In the genomic region with DNA sequence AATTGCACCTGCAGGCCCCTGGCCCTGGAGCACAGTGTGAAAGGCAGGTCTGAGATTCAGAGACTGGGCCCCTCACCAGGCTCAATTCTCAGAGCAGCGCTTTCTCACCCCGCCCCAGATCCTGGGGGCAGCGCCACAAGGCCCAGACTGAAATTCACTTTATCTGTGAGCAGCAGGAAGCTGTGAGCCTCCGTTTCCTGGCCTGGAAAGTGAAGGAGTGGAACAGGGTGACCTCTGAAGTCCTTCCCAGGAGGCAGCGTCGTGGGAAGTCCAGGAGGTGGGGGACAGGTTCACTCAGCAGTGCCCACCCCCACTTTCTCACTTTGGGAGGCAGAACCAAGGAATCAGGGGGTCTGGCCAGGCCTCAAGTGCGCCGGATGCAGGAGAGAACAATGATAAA, we compare ENCODE assay signal across 18 cellular contexts.
DNase-seq lines count a peak whose midpoint lies in the region; ATAC-seq and TF ChIP-seq lines count a peak whose summit lies in the region.
"Had no signal": no experiment of that assay in that cellular context is flagged by ENCODE, and none has a peak within 500 bp of the region (broad histone marks: within the 10 kb centered on the region; RNA-seq: fewer than 3 reads in every experiment).

No MANE protein-coding gene starts in this region.

- peak overlapping the region; percentile 45 for H3K27ac ChIP-seq in BLaER1
- H3K27ac ChIP-seq: C4-2B had no signal

- peaks cover 52% of the 10 kb centered on the region for H3K4me1 ChIP-seq in BLaER1
- H3K4me1 ChIP-seq: HAP-1 had no signal

- intact Hi-C loops in sciatic nerve (cut with DNase I): no loop called here

- H3K4me1 Mint-ChIP-seq in activated CD8-positive, alpha-beta memory T cell treated with anti-CD3 and anti-CD28 coated beads, Interleukin-2, amount 10 ng/mL, durations not matched to agents 7 days and 5 days: no peaks in the 10 kb centered on the region
- H3K4me1 Mint-ChIP-seq in endothelial cell (ENCODE audit: unreplicated experiment): peaks cover 25% of the 10 kb centered on the region
- H3K4me1 Mint-ChIP-seq: IgD-negative memory B cell had no signal

- H3K27ac Mint-ChIP-seq in activated CD8-positive, alpha-beta memory T cell treated with anti-CD3 and anti-CD28 coated beads, Interleukin-2, amount 10 ng/mL, durations not matched to agents 7 days and 5 days: no peak overlapping the region
- peak overlapping the region; percentile 84 for H3K27ac Mint-ChIP-seq in endothelial cell (ENCODE audit: unreplicated experiment)
- H3K27ac Mint-ChIP-seq: IgD-negative memory B cell had no signal

- H3K9me3 Mint-ChIP-seq in activated CD8-positive, alpha-beta memory T cell treated with anti-CD3 and anti-CD28 coated beads, Interleukin-2, amount 10 ng/mL, durations not matched to agents 7 days and 5 days (ENCODE audit: low read depth): no peaks in the 10 kb centered on the region
- peaks cover 4% of the 10 kb centered on the region for H3K9me3 Mint-ChIP-seq in endothelial cell (ENCODE audit: unreplicated experiment)

- H4K20me1 ChIP-seq in BLaER1: no peaks in the 10 kb centered on the region

- H3K9ac ChIP-seq in BLaER1: no peak overlapping the region; the same call in 1 of the 2 replicates

- H3K36me3 ChIP-seq in BLaER1: no peaks in the 10 kb centered on the region
- H3K36me3 ChIP-seq: HAP-1 had no signal

- no peaks in the 10 kb centered on the region for H3K27me3 ChIP-seq in BLaER1

- peaks cover 23% of the 10 kb centered on the region for H3K27me3 Mint-ChIP-seq in activated CD8-positive, alpha-beta memory T cell treated with anti-CD3 and anti-CD28 coated beads, Interleukin-2, amount 10 ng/mL, durations not matched to agents 7 days and 5 days
- peaks cover 1% of the 10 kb centered on the region for H3K27me3 Mint-ChIP-seq in endothelial cell (ENCODE audit: unreplicated experiment)

- no peak for ATAC-seq in activated CD8-positive, alpha-beta memory T cell treated with anti-CD3 and anti-CD28 coated beads, Interleukin-2, amount 10 ng/mL, durations not matched to agents 7 days and 5 days
- no peak for ATAC-seq in sciatic nerve
- ATAC-seq in HG03378 (IDR thresholded peaks at IDR 0.05; ENCODE audit: unreplicated experiment): no peak
- ATAC-seq in GM18868 (IDR thresholded peaks at IDR 0.05; ENCODE audit: unreplicated experiment): no peak

- no peak overlapping the region for H3K4me3 ChIP-seq in BLaER1
- H3K4me3 ChIP-seq: HAP-1 had no signal

- no peak overlapping the region for H3K4me3 Mint-ChIP-seq in activated CD8-positive, alpha-beta memory T cell treated with anti-CD3 and anti-CD28 coated beads, Interleukin-2, amount 10 ng/mL, durations not matched to agents 7 days and 5 days
- no peak overlapping the region for H3K4me3 Mint-ChIP-seq in endothelial cell (ENCODE audit: unreplicated experiment)
- H3K4me3 Mint-ChIP-seq: IgD-negative memory B cell had no signal

- no peak for TF ChIP-seq CTCF in endothelial cell (IDR thresholded peaks at IDR 0.05; ENCODE audit: unreplicated experiment)

- peaks cover 10% of the 10 kb centered on the region for H3K9me3 ChIP-seq in BLaER1
- H3K9me3 ChIP-seq: HAP-1 had no signal

- DNase-seq in activated CD8-positive, alpha-beta memory T cell treated with anti-CD3 and anti-CD28 coated beads, Interleukin-2, amount 10 ng/mL, durations not matched to agents 7 days and 5 days: peak; percentile 15
- DNase-seq in activated CD8-positive, alpha-beta memory T cell treated with anti-CD3 and anti-CD28 coated beads, Interleukin-2, amount 50 U/mL, for 4 hours: no peak
- DNase-seq in endothelial cell (ENCODE audit: low spot score) (no peak), sciatic nerve (ENCODE audit: low spot score) (peak; percentile 37), NCI-H510A treated with DMSO at 0.1 percent for 48 hours (lab: John Stamatoyannopoulos, UW) (no peak)
- DNase-seq: 8988T, COR-L47, MV-4-11, NCI-H1436, NCI-H2029 treated with DMSO at 0.1 percent for 48 hours, NCI-H524, SHP77 had no signal

- H3K36me3 Mint-ChIP-seq in activated CD8-positive, alpha-beta memory T cell treated with anti-CD3 and anti-CD28 coated beads, Interleukin-2, amount 10 ng/mL, durations not matched to agents 7 days and 5 days: no peaks in the 10 kb centered on the region
- H3K36me3 Mint-ChIP-seq in endothelial cell (ENCODE audit: low read depth, unreplicated experiment): no peaks in the 10 kb centered on the region
- H3K36me3 Mint-ChIP-seq: IgD-negative memory B cell had no signal

- H3K4me2 ChIP-seq in BLaER1: peak overlapping the region; percentile 70

- CTCF ChIA-PET in activated CD8-positive, alpha-beta memory T cell treated with anti-CD3 and anti-CD28 coated beads, Interleukin-2, amount 10 ng/mL, durations not matched to agents 7 days and 5 days (lab: Charles Lee): no interaction called here

Comparison
In these comparisons a context has a peak if more than half of its experiments do, and no peak if none do; other contexts are left out.
1. DNase-seq: peak in activated CD8-positive, alpha-beta memory T cell treated with anti-CD3 and anti-CD28 coated beads, Interleukin-2, amount 10 ng/mL, durations not matched to agents 7 days and 5 days (single experiment) and sciatic nerve (single experiment); none in activated CD8-positive, alpha-beta memory T cell treated with anti-CD3 and anti-CD28 coated beads, Interleukin-2, amount 50 U/mL, for 4 hours (single experiment), endothelial cell (single experiment) and NCI-H510A treated with DMSO at 0.1 percent for 48 hours (single experiment).